Comparison of ENCODE assay signal across 10 cellular contexts in genomic region chr17:44170499-44171201, GRCh38. TPM values are rescaled to one million over a fixed set of nuclear protein-coding genes. Genes with fewer than 3 reads are reported as not detected.
DNase-seq lines count a peak whose midpoint lies in the region; ATAC-seq and TF ChIP-seq lines count a peak whose summit lies in the region.
"Had no signal": no experiment of that assay in that cellular context is flagged by ENCODE, and none has a peak within 500 bp of the region (broad histone marks: within the 10 kb centered on the region; RNA-seq: fewer than 3 reads in every experiment).

ASB16 (plus strand) TSS chr17:44170704; CDS start chr17:44170790, 86 bp downstream.

- H3K4me1 ChIP-seq in BE2C (peaks cover 16% of the 10 kb centered on the region), esophagus muscularis mucosa (peaks cover 13 to 40% (median 39%) of the 10 kb centered on the region in 4 donors)

- intact Hi-C loops in esophagus muscularis mucosa (cut with DNase I) (no loop called here), posterior vena cava (cut with DNase I) (no loop called here)

- no peak for TF ChIP-seq EP300 in esophagus muscularis mucosa (IDR thresholded peaks at IDR 0.05)

- peaks cover 7% of the 10 kb centered on the region for H3K36me3 Mint-ChIP-seq in nephron (ENCODE audit: low read depth)

- H3K27ac Mint-ChIP-seq in nephron, result peak within 1 kb of the TSS; percentile 22 to 83 (median 80)

- no peaks in the 10 kb centered on the region for H3K27me3 Mint-ChIP-seq in nephron (ENCODE audit: low read depth)

- H3K27me3 ChIP-seq in BE2C, result no peaks in the 10 kb centered on the region
- no peaks in the 10 kb centered on the region for H3K27me3 ChIP-seq in esophagus muscularis mucosa
- H3K27me3 ChIP-seq: MG63 had no signal

- ATAC-seq in HG03460 (IDR thresholded peaks at IDR 0.05; ENCODE audit: unreplicated experiment), result no peak

- H3K4me3 ChIP-seq in BE2C (ENCODE audit: low read depth, low read length), result peak within 1 kb of the TSS; percentile 19; the same call in 1 of the 2 replicates
- peak within 1 kb of the TSS; percentile 51 to 56 (median 54) for H3K4me3 ChIP-seq in esophagus muscularis mucosa
- H3K4me3 ChIP-seq: MG63 had no signal

- H3K4me3 Mint-ChIP-seq in nephron, result peak within 1 kb of the TSS in 2 of 3 experiments; percentile 24 to 62

- no peaks in the 10 kb centered on the region for H3K9me3 Mint-ChIP-seq in nephron

- DNase-seq in BE2C (peak; percentile 37), NCI-H2196 (lab: John Stamatoyannopoulos, UW; ENCODE audit: unreplicated experiment) (peak; percentile 41), esophagus muscularis mucosa (ENCODE audit: extremely low spot score) (no peak), NCI-H128 (lab: John Stamatoyannopoulos, UW; ENCODE audit: unreplicated experiment) (no peak), posterior vena cava (ENCODE audit: low spot score) (no peak)
- no peak for DNase-seq in activated naive CD4-positive, alpha-beta T cell treated with Interleukin-2 at 50 U/mL for 16 hours
- DNase-seq: DND-41, MG63 had no signal

- H3K4me1 Mint-ChIP-seq in nephron, result peaks cover 27% of the 10 kb centered on the region

- WGBS in esophagus muscularis mucosa, result 22% methylated on average over 13 of the region's 21 CpGs

- H3K36me3 ChIP-seq in BE2C (no peaks in the 10 kb centered on the region), esophagus muscularis mucosa (peaks cover 0 to 13% (median 7%) of the 10 kb centered on the region in 4 donors)

- peak within 1 kb of the TSS; percentile 82 to 89 (median 86) for H3K27ac ChIP-seq in esophagus muscularis mucosa (replicated peaks in 1 of 4)

- H3K9me3 ChIP-seq in BE2C, result no peaks in the 10 kb centered on the region
- H3K9me3 ChIP-seq in esophagus muscularis mucosa, result no peaks in the 10 kb centered on the region
- H3K9me3 ChIP-seq: MG63 had no signal

- TF ChIP-seq POLR2A in esophagus muscularis mucosa (IDR thresholded peaks at IDR 0.05; ENCODE audit: low read depth), result no peak

- TF ChIP-seq CTCF in BE2C (IDR thresholded peaks at IDR 0.05; ENCODE audit: low read depth, low read length) (no peak; the same call in 1 of the 2 replicates), esophagus muscularis mucosa (IDR thresholded peaks at IDR 0.05) (peak in 1 of 3 experiments; percentile 37), nephron (IDR thresholded peaks at IDR 0.05; ENCODE audit: unreplicated experiment in 3 of 3) (no peak)

RNA-seq across cellular contexts. Expression of gene ASB16, which starts in this region (rescaled TPM):
- polyA plus RNA-seq in BE2C (2012; ENCODE audit: insufficient read depth, insufficient read length, low read depth), result 2.3 TPM
- total RNA-seq in esophagus muscularis mucosa (10 to 100 TPM in 1 of 4 donors, 1 to 10 TPM in 3; 3.3 to 10.8 (median 6.0) TPM), posterior vena cava (1 to 10 TPM in 1 of 2 donors, under 1 TPM in 1; 0.19 to 1.5 TPM)

Comparison
In these comparisons a context has a peak if more than half of its experiments do, and no peak if none do; other contexts are left out.
1. DNase-seq: peak in BE2C (single experiment) and NCI-H2196 (single experiment); none in esophagus muscularis mucosa (single experiment), NCI-H128 (single experiment), posterior vena cava (single experiment) and activated naive CD4-positive, alpha-beta T cell treated with Interleukin-2 at 50 U/mL for 16 hours (single experiment).